15 cellular contexts compared by ENCODE assay signal in genomic region chr12:121926874-121927706, GRCh38. TPM values are rescaled to one million over a fixed set of nuclear protein-coding genes. Genes with fewer than 3 reads are reported as not detected.
DNase-seq lines count a peak whose midpoint lies in the region; ATAC-seq, FAIRE-seq and TF ChIP-seq lines count a peak whose summit lies in the region.
"Had no signal": no experiment of that assay in that cellular context is flagged by ENCODE, and none has a peak within 500 bp of the region (broad histone marks: within the 10 kb centered on the region; RNA-seq: fewer than 3 reads in every experiment).

No MANE protein-coding gene starts in this region.

- no peak overlapping the region for H3T11ph ChIP-seq in H9 (ENCODE audit: low read length)

- H3K27ac ChIP-seq in H9 (ENCODE audit: insufficient read length, low read depth, low read length) (peak overlapping the region; percentile 29), OCI-LY7 (ENCODE audit: low read depth, low read length, poor library complexity, severe bottlenecking) (peak overlapping the region; percentile 59), H1 (ENCODE audit: low read depth, low read length) (no peak overlapping the region)
- H3K27ac ChIP-seq: esophagus muscularis mucosa, sigmoid colon, transverse colon had no signal

- H2AFZ ChIP-seq in H9 (ENCODE audit: low read length): no peak overlapping the region
- peak overlapping the region; percentile 72 for H2AFZ ChIP-seq in OCI-LY7 (ENCODE audit: low read length)
- 0 out of 2 replicates have a peak overlapping the region, but pooled peaks have one; percentile 52 for H2AFZ ChIP-seq in H1 (ENCODE audit: low read length)

- H4K20me1 ChIP-seq in H9 (ENCODE audit: control insufficient read depth, insufficient read depth, insufficient read length): no peaks in the 10 kb centered on the region
- H4K20me1 ChIP-seq in OCI-LY7 (ENCODE audit: insufficient read depth, low read length): no peaks in the 10 kb centered on the region
- no peaks in the 10 kb centered on the region for H4K20me1 ChIP-seq in H1 (replicated peaks in 1 of 2; ENCODE audit: control insufficient read depth in 1 of 2, insufficient read depth in 2 of 2, low read length in 2 of 2)

- H3K79me1 ChIP-seq in H9 (ENCODE audit: insufficient read depth, low read depth, low read length, poor library complexity, severe bottlenecking) (no peaks in the 10 kb centered on the region), H1 (ENCODE audit: low read depth, low read length) (no peaks in the 10 kb centered on the region)

- intact Hi-C loops in OCI-LY7 (cut with micrococcal nuclease; ENCODE audit: unreplicated experiment): no loop called here

- H4K91ac ChIP-seq in H9 (ENCODE audit: insufficient read length, low read depth, low read length) (no peak overlapping the region), H1 (replicated peaks; ENCODE audit: insufficient read length, low read length) (peak overlapping the region; percentile 45)

- POLR2A ChIA-PET in OCI-LY7 (lab: Charles Lee): interaction anchor here (0.7 to 1.7 kb wide), 3 partner anchors 8 to 77 kb away, joined by 3 to 5 read pairs (median 5); no protein-coding TSS in a partner anchor
- POLR2A ChIA-PET in H1 (lab: Charles Lee; ENCODE audit: partially characterized antibody): interaction anchor here (0.7 to 1.2 kb wide), 4 partner anchors 11 to 36 kb away, joined by 3 to 4 read pairs (median 4); no protein-coding TSS in a partner anchor

- peak overlapping the region; percentile 68 for H4K5ac ChIP-seq in H9 (ENCODE audit: insufficient read length, low read depth, low read length)
- no peak overlapping the region for H4K5ac ChIP-seq in H1 (ENCODE audit: insufficient read length, low read depth, low read length)

- peaks cover 4% of the 10 kb centered on the region; the same call in 1 of the 2 replicates for H3K27me3 Mint-ChIP-seq in H9 (ENCODE audit: low read depth)

- no peak overlapping the region for H3K23ac ChIP-seq in H9 (ENCODE audit: insufficient read length, low read depth, low read length)
- H3K23ac ChIP-seq in H1 (ENCODE audit: insufficient read length): no peak overlapping the region

- H3K4me3 ChIP-seq in OCI-LY7 (ENCODE audit: low read depth, low read length, poor library complexity, severe bottlenecking) (peak overlapping the region; percentile 34), H1 (ENCODE audit: extremely low read depth in 1 of 4, insufficient read depth in 2 of 4, low read depth in 3 of 4, low read length in 4 of 4) (no peak overlapping the region; a peak in 1 of 8 replicates)
- H3K4me3 ChIP-seq: esophagus muscularis mucosa, sigmoid colon, transverse colon had no signal

- H3K9me3 ChIP-seq in H9 (ENCODE audit: control insufficient read depth, low read depth, low read length) (no peaks in the 10 kb centered on the region), OCI-LY7 (ENCODE audit: low read length) (no peaks in the 10 kb centered on the region), H1 (ENCODE audit: insufficient read depth in 2 of 2, low read depth in 1 of 2, low read length in 1 of 2) (no peaks in the 10 kb centered on the region)
- H3K9me3 ChIP-seq: esophagus muscularis mucosa, sigmoid colon, transverse colon had no signal

- peak overlapping the region; percentile 6 for H3K4me2 ChIP-seq in H9 (ENCODE audit: insufficient read depth, insufficient read length, low read length)
- H3K4me2 ChIP-seq in OCI-LY7 (ENCODE audit: low read length): peak overlapping the region; percentile 66
- H3K4me2 ChIP-seq in H1 (ENCODE audit: insufficient read depth in 1 of 2, low read depth in 2 of 2, low read length in 2 of 2): peak overlapping the region in 1 of 2 experiments; percentile 25; a peak in 2 of 4 replicates

- H2AK5ac ChIP-seq in H9 (ENCODE audit: insufficient read length, low read length): peak overlapping the region; percentile 3
- peak overlapping the region; percentile 82; the same call in 1 of the 2 replicates for H2AK5ac ChIP-seq in H1 (ENCODE audit: low read depth, low read length)

- TF ChIP-seq POLR2A in H1 (IDR thresholded peaks at IDR 0.05; ENCODE audit: control extremely low read depth in 1 of 2, low read depth in 2 of 2, low read length in 2 of 2): no peak

- ATAC-seq in GM18870 (IDR thresholded peaks at IDR 0.05; ENCODE audit: unreplicated experiment) (no peak), GM18909 (IDR thresholded peaks at IDR 0.05; ENCODE audit: poor library complexity, unreplicated experiment) (no peak), GM19467 (IDR thresholded peaks at IDR 0.05; ENCODE audit: unreplicated experiment) (no peak)
- ATAC-seq: HepG2 had no signal

- H2BK5ac ChIP-seq in H9 (ENCODE audit: insufficient read length, low read length): no peak overlapping the region
- peak overlapping the region; percentile 78; the same call in 1 of the 2 replicates for H2BK5ac ChIP-seq in H1 (ENCODE audit: low read depth, low read length)

- CTCF ChIA-PET in OCI-LY7 (lab: Charles Lee; ENCODE audit: unreplicated experiment): interaction anchor here (0.9 kb wide), 1 partner anchor 99 kb away, joined by 4 read pairs; no protein-coding TSS in a partner anchor
- CTCF ChIA-PET in H1 (lab: Charles Lee; ENCODE audit: partially characterized antibody): interaction anchor here (1.0 to 1.6 kb wide), 5 partner anchors 9 to 132 kb away, joined by 3 to 6 read pairs (median 3); partner anchors contain the start of genes CFAP251 and PSMD9

- H3K4me1 Mint-ChIP-seq in H9: peaks cover 29 to 35% of the 10 kb centered on the region in 2 experiments

- H2BK15ac ChIP-seq in H9 (ENCODE audit: low read depth, low read length): no peak overlapping the region
- H2BK15ac ChIP-seq in H1 (ENCODE audit: low read length): no peak overlapping the region; the same call in 1 of the 2 replicates

- H3K27ac Mint-ChIP-seq in H9: peak overlapping the region; percentile 5 to 17 (median 11); a peak in 4 of 7 replicates

- H3K4ac ChIP-seq in H9 (ENCODE audit: low read depth, low read length): no peak overlapping the region
- H3K4ac ChIP-seq in H1 (replicated peaks; ENCODE audit: insufficient read length, low read depth, low read length): no peak overlapping the region

- no peak for TF ChIP-seq EP300 in H1 (IDR thresholded peaks at IDR 0.05; ENCODE audit: borderline replicate concordance in 1 of 2, low read depth in 2 of 2, low read length in 2 of 2)

- no TSS peak for BruUV-seq in OCI-LY7 (replicated peaks; lab: Mats Ljungman, UMichigan)

- no peaks in the 10 kb centered on the region for H3K36me3 Mint-ChIP-seq in H9 (ENCODE audit: insufficient read depth in 1 of 3, low read depth in 3 of 3)

- no peaks in the 10 kb centered on the region for H3K27me3 ChIP-seq in H9 (ENCODE audit: insufficient read depth, low read length)
- H3K27me3 ChIP-seq in H1 (replicated peaks in 1 of 4; ENCODE audit: control insufficient read depth in 3 of 4, extremely low read depth in 1 of 4, insufficient read depth in 3 of 4, low read length in 3 of 4): no peaks in the 10 kb centered on the region
- H3K27me3 ChIP-seq: esophagus muscularis mucosa, sigmoid colon, transverse colon had no signal

- H2BK120ac ChIP-seq in H9 (ENCODE audit: low read depth, low read length, poor library complexity, severe bottlenecking) (no peak overlapping the region), H1 (replicated peaks; ENCODE audit: low read depth, low read length) (no peak overlapping the region)

- H3K36me3 ChIP-seq in OCI-LY7 (ENCODE audit: insufficient read depth, low read length): peaks cover 4% of the 10 kb centered on the region; the same call in 1 of the 2 replicates
- H3K36me3 ChIP-seq in H1 (ENCODE audit: control insufficient read depth in 2 of 4, insufficient read depth in 4 of 4, low read length in 3 of 4): no peaks in the 10 kb centered on the region; a peak in 1 of 8 replicates
- H3K36me3 ChIP-seq: esophagus muscularis mucosa, sigmoid colon, transverse colon had no signal

- H3K14ac ChIP-seq in H9 (ENCODE audit: insufficient read depth, low read length) (no peak overlapping the region), H1 (ENCODE audit: insufficient read length) (no peak overlapping the region)

- H3K23me2 ChIP-seq in H9 (ENCODE audit: insufficient read length, low read depth, low read length, poor library complexity, severe bottlenecking) (no peaks in the 10 kb centered on the region), H1 (ENCODE audit: low read depth, low read length) (no peaks in the 10 kb centered on the region; the same call in 1 of the 2 replicates)

- H3K9ac ChIP-seq in H9 (ENCODE audit: extremely low read depth, insufficient read length, low read length): no peak overlapping the region
- no peak overlapping the region; a peak in 1 of 7 replicates for H3K9ac ChIP-seq in H1 (replicated peaks in 1 of 4; ENCODE audit: extremely low read depth in 1 of 4, low read depth in 3 of 4, low read length in 3 of 4)

- no peak overlapping the region for H4K8ac ChIP-seq in H9 (replicated peaks; ENCODE audit: insufficient read length, low read depth, low read length)
- no peak overlapping the region for H4K8ac ChIP-seq in H1 (ENCODE audit: extremely low read depth, insufficient read depth, low read length)

- H2BK20ac ChIP-seq in H9 (ENCODE audit: low read depth, low read length, poor library complexity, severe bottlenecking) (no peak overlapping the region), H1 (ENCODE audit: low read length) (0 out of 2 replicates have a peak overlapping the region, but pooled peaks have one; percentile 90)

- H3K79me2 ChIP-seq in H9 (ENCODE audit: insufficient read depth, low read length): no peaks in the 10 kb centered on the region
- no peaks in the 10 kb centered on the region for H3K79me2 ChIP-seq in OCI-LY7 (ENCODE audit: insufficient read depth, low read depth, low read length)
- no peaks in the 10 kb centered on the region for H3K79me2 ChIP-seq in H1 (ENCODE audit: control insufficient read depth in 1 of 2, insufficient read depth in 2 of 2, low read length in 2 of 2)

- WGBS in H9 (ENCODE audit: extremely low coverage, insufficient read length, low lambda C conversion rate): no CpG with 5 or more reads among the region's 7 CpGs
- WGBS in H1 (ENCODE audit: extremely low coverage in 1 of 2, insufficient coverage in 1 of 2, insufficient read length in 1 of 2, insufficient replicate concordance in 2 of 2, low coverage in 1 of 2, low lambda C conversion rate in 2 of 2, missing lambda C conversion rate in 1 of 2), 2 experiments: 69% methylated on average over 6 of the region's 7 CpGs; no CpG with 5 or more reads in 1 of the 2 experiments

- no peak overlapping the region for H3K56ac ChIP-seq in H9 (ENCODE audit: insufficient read length, low read depth, low read length)
- no peak overlapping the region for H3K56ac ChIP-seq in H1 (replicated peaks; ENCODE audit: insufficient read length, low read depth, low read length)

- H3K4me1 ChIP-seq in H9 (ENCODE audit: insufficient read depth, low read length): peaks cover 10% of the 10 kb centered on the region
- peaks cover 25% of the 10 kb centered on the region for H3K4me1 ChIP-seq in OCI-LY7 (ENCODE audit: insufficient read depth, low read length, poor library complexity, severe bottlenecking)
- peaks cover 0 to 11% (median 0%) of the 10 kb centered on the region in 4 experiments; a peak in 2 of 7 replicates for H3K4me1 ChIP-seq in H1 (replicated peaks in 1 of 4; ENCODE audit: control insufficient read depth in 3 of 4, insufficient read depth in 4 of 4, low read length in 3 of 4)

- no peak for FAIRE-seq in H1 (lab: Jason Lieb, UNC)
- FAIRE-seq: HepG2 had no signal

- no peaks in the 10 kb centered on the region for H3K9me2 ChIP-seq in OCI-LY7 (ENCODE audit: insufficient read depth, low read length)

- H3K4me3 Mint-ChIP-seq in H9: no peak overlapping the region; a peak in 1 of 5 replicates

- no peak overlapping the region for H3K18ac ChIP-seq in H9 (ENCODE audit: insufficient read length, low read depth, low read length)
- H3K18ac ChIP-seq in H1 (ENCODE audit: extremely low read depth, low read length): no peak overlapping the region; the same call in 1 of the 2 replicates

- TF ChIP-seq RAD21 in H1 (IDR thresholded peaks at IDR 0.05 in 1 of 2, conservative IDR thresholded peaks at IDR 0.05 in 1 of 2; ENCODE audit: low read depth in 2 of 2, low read length in 2 of 2): no peak

- no peak overlapping the region for H2BK12ac ChIP-seq in H9 (ENCODE audit: insufficient read length, low read depth, low read length)
- peak overlapping the region; percentile 97; the same call in 1 of the 2 replicates for H2BK12ac ChIP-seq in H1 (ENCODE audit: low read depth, low read length)

- DNase-seq in A172 (ENCODE audit: low spot score) (peak; percentile 8), H9 (no peak), OCI-LY7 (ENCODE audit: low spot score) (peak; percentile 72), H1 (ENCODE audit: low read depth in 1 of 2, low spot score in 2 of 2) (no peak), SW480 (ENCODE audit: low spot score) (no peak)
- DNase-seq: activated naive CD4-positive, alpha-beta T cell treated with Interleukin-2 at 50 U/mL for 16 hours; central memory CD4-positive, alpha-beta T cell; SHP77 treated with DMSO at 0.1 percent for 48 hours; sigmoid colon; transverse colon had no signal

- TF ChIP-seq CTCF in H9 (conservative IDR thresholded peaks at IDR 0.05): no peak
- no peak for TF ChIP-seq CTCF in OCI-LY7 (conservative IDR thresholded peaks at IDR 0.05; ENCODE audit: low read length)
- no peak for TF ChIP-seq CTCF in H1 (IDR thresholded peaks at IDR 0.05; ENCODE audit: control extremely low read depth in 1 of 3, insufficient read depth in 1 of 3, low read depth in 1 of 3, low read length in 3 of 3)

- no peaks in the 10 kb centered on the region for H3K9me3 Mint-ChIP-seq in H9

RNA-seq across cellular contexts. Expression of gene CFAP251, which starts 8.7 kb away (rescaled TPM):
- total RNA-seq in A172 (2014; rRNA removed; shearing (Covaris generic)): 1.3 and 3.8 TPM in 2 replicates
- total RNA-seq in H9 (2021) (0.81 and 0.97 TPM in 2 replicates), OCI-LY7 (2022) (4.7 and 4.8 TPM in 2 replicates)
- total RNA-seq in OCI-LY7 (2014; rRNA removed; shearing (Covaris generic)): 4.1 and 6.6 TPM in 2 replicates
- 2.9 and 3.3 TPM in 2 replicates for total RNA-seq in H1 (2021; fragmentation: NEBNext Ultra II Directional; extraction: Animal tissue kit (Norgen Biotek cat#: 25700))
- polyA plus RNA-seq in H1 (2011; rRNA removed): 1.8 and 1.9 TPM in 2 replicates
- 2.1 TPM for polyA plus RNA-seq in H1 (2011; cell fraction: cytosol; rRNA removed)
- polyA plus RNA-seq in H1 (2011; cell fraction: nucleus; rRNA removed): 4.9 TPM
- polyA plus RNA-seq in H1 (2012, experiment 1 of 2): 1.3 to 3.1 TPM (median 2.2 TPM) in 4 replicates
- 0.89 TPM for polyA plus RNA-seq in H1 (2012, experiment 2 of 2)
- polyA plus RNA-seq in H1 (2013, experiment 1 of 2): 2.7 TPM
- 2.4 TPM for polyA plus RNA-seq in H1 (2013, experiment 2 of 2)
- polyA minus RNA-seq in H1 (2011; rRNA and poly(A)+ RNA removed): 5.0 and 5.4 TPM in 2 replicates
- 1.3 TPM for polyA minus RNA-seq in H1 (2011; cell fraction: cytosol; rRNA and poly(A)+ RNA removed)
- 3.1 TPM for polyA minus RNA-seq in H1 (2011; cell fraction: nucleus; rRNA and poly(A)+ RNA removed)

RNA-seq across cellular contexts. Expression of gene PSMD9, which starts 38.5 kb away (rescaled TPM):
- total RNA-seq in A172 (2014; rRNA removed; shearing (Covaris generic)): 93.2 and 143 TPM in 2 replicates
- total RNA-seq in H9 (2021): 39.9 and 41.2 TPM in 2 replicates
- total RNA-seq in OCI-LY7 (2014; rRNA removed; shearing (Covaris generic)): 135 and 142 TPM in 2 replicates
- total RNA-seq in OCI-LY7 (2022): 89.2 and 90.2 TPM in 2 replicates
- total RNA-seq in H1 (2021; fragmentation: NEBNext Ultra II Directional; extraction: Animal tissue kit (Norgen Biotek cat#: 25700)): 28.8 and 33.1 TPM in 2 replicates
- 36.1 and 38.5 TPM in 2 replicates for polyA plus RNA-seq in H1 (2011; rRNA removed)
- 91.7 TPM for polyA plus RNA-seq in H1 (2011; cell fraction: cytosol; rRNA removed)
- polyA plus RNA-seq in H1 (2011; cell fraction: nucleus; rRNA removed): 40.6 TPM
- 27.5 to 49.3 TPM (median 44.6 TPM) in 4 replicates for polyA plus RNA-seq in H1 (2012, experiment 1 of 2)
- 19.3 TPM for polyA plus RNA-seq in H1 (2012, experiment 2 of 2)
- 17.6 TPM for polyA plus RNA-seq in H1 (2013, experiment 1 of 2)
- polyA plus RNA-seq in H1 (2013, experiment 2 of 2): 18.2 TPM
- 22.3 and 22.4 TPM in 2 replicates for polyA minus RNA-seq in H1 (2011; rRNA and poly(A)+ RNA removed)
- polyA minus RNA-seq in H1 (2011; cell fraction: cytosol; rRNA and poly(A)+ RNA removed): 34.8 TPM
- 19.6 TPM for polyA minus RNA-seq in H1 (2011; cell fraction: nucleus; rRNA and poly(A)+ RNA removed)

Comparison
In these comparisons a context has a peak if more than half of its experiments do, and no peak if none do; other contexts are left out.
1. DNase-seq: peak in A172 (single experiment) and OCI-LY7 (single experiment); none in H9 (single experiment), H1 (0 of 2) and SW480 (single experiment).